In genomic region chr5:158385982-158386381, GRCh38 we compare ENCODE assay signal across 19 cellular contexts.
"Had no signal": no experiment of that assay in that cellular context is flagged by ENCODE, and none has a peak within 500 bp of the region (broad histone marks: within the 10 kb centered on the region; RNA-seq: fewer than 3 reads in every experiment).

No MANE protein-coding gene starts in this region.

- H3K9me3 Mint-ChIP-seq: natural killer cell treated with Interleukin-12 subunit alpha and Interleukin-12 subunit beta and Interleukin-15 and Interleukin-18, amount 100 ng/mL, for 72 hours had no signal

- H3K4me1 Mint-ChIP-seq: T-cell had no signal

- H3K9me3 ChIP-seq: suprapubic skin had no signal

- H3K27ac Mint-ChIP-seq: activated naive CD8-positive, alpha-beta T cell treated with anti-CD3 and anti-CD28 coated beads for 36 hours; activated T-helper 1 cell treated with anti-CD3 and anti-CD28 coated beads, Interleukin-12 subunit alpha, Interleukin-12 subunit beta, Interleukin-2, Interleukin-4 antibody, amounts not matched to agents 30 ng/mL and 10 ng/mL and 1 ng/mL, durations not matched to agents 14 hours and 24 hours and 36 hours; natural killer cell treated with Interleukin-12 subunit alpha and Interleukin-12 subunit beta and Interleukin-15 and Interleukin-18, amount 100 ng/mL, for 72 hours; progenitor cell of endocrine pancreas; T-cell had no signal

- H3K36me3 ChIP-seq: suprapubic skin had no signal

- H3K4me3 Mint-ChIP-seq: activated naive CD8-positive, alpha-beta T cell treated with anti-CD3 and anti-CD28 coated beads for 36 hours; activated T-helper 1 cell treated with anti-CD3 and anti-CD28 coated beads, Interleukin-12 subunit alpha, Interleukin-12 subunit beta, Interleukin-2, Interleukin-4 antibody, amounts not matched to agents 30 ng/mL and 10 ng/mL and 1 ng/mL, durations not matched to agents 14 hours and 24 hours and 36 hours; natural killer cell treated with Interleukin-12 subunit alpha and Interleukin-12 subunit beta and Interleukin-15 and Interleukin-18, amount 100 ng/mL, for 72 hours; stimulated activated naive CD8-positive, alpha-beta T cell treated with anti-CD3 and anti-CD28 coated beads, Interleukin-15, Interleukin-2, amounts not matched to agents 100 ng/mL and 50 ng/mL, for 24 hours; T-cell had no signal

- DNase-seq: activated CD4-positive, alpha-beta T cell treated with anti-CD3 and anti-CD28 coated beads, Interleukin-2, amount 50 U/mL, for 1 hour; activated CD8-positive, alpha-beta memory T cell treated with anti-CD3 and anti-CD28 coated beads for 24 hours; activated naive CD8-positive, alpha-beta T cell treated with anti-CD3 and anti-CD28 coated beads for 36 hours; dermis blood vessel endothelial cell; erythroblast; hippocampal formation; left ventricle myocardium superior; mesendoderm; nucleus accumbens; right cardiac atrium; small intestine; T-cell; T-helper 9 cell; trophoblast cell had no signal

- H3K27ac ChIP-seq: suprapubic skin had no signal

- H3K27me3 ChIP-seq: suprapubic skin had no signal

- H3K4me3 ChIP-seq: suprapubic skin had no signal

- H3K27me3 Mint-ChIP-seq: activated naive CD8-positive, alpha-beta T cell treated with anti-CD3 and anti-CD28 coated beads for 36 hours; natural killer cell treated with Interleukin-12 subunit alpha and Interleukin-12 subunit beta and Interleukin-15 and Interleukin-18, amount 100 ng/mL, for 72 hours; T-cell had no signal

- ATAC-seq: left ventricle myocardium superior, right cardiac atrium, T-cell had no signal

- H3K36me3 Mint-ChIP-seq: activated naive CD8-positive, alpha-beta T cell treated with anti-CD3 and anti-CD28 coated beads for 36 hours; natural killer cell treated with Interleukin-12 subunit alpha and Interleukin-12 subunit beta and Interleukin-15 and Interleukin-18, amount 100 ng/mL, for 72 hours; T-cell had no signal
